Comparison of ENCODE assay signal across 1 cellular context in the genomic region with DNA sequence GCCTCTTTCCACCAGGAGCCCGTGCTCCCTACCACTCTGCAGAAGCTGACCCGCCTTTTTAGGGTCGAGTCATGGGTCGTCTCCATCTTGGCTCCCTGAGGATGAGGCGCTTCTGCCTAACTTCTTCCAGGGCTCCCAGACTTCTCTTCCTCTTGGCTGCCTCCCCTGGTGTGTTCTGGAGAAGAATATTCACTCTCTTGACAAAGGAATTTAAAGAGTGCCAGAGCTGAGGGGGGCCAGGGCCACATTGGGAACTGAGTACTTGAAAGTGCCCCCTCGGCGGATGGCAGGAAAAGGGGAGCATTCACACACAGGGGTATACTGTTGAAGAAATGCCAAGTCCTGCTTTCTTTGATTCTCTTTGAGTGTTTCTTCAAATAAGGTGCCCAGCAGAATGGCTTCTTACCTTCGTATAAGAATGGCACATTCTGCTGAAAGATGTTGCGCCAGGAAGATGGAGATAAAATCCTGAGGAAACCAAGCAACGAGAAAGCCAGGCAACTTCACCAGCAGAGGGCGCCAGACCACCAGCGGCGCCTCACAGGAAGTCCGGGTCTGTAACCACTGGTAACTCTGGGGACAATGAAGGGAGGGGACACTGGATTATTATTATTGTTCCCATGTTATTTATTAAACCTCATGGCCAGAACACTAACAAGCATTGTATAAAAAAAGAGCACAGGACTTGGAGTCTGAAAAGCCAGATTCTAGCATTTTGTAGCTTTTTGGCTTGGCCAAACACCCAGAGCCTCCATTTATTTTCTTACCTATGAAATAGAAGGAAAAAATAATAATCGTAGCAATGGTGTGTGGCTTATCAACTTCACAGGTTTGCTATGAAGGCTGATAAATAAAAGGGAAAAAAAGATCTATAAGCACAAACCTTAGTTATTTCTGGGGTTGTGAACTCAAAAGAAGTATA.
TF ChIP-seq lines count a peak whose summit lies in the region.

No MANE protein-coding gene starts in this region.

TF ChIP-seq in H1, 55 proteins besides CTCF, POLR2A, EP300 and RAD21 (continued from another document):
- TF ChIP-seq CHD7 (IDR thresholded peaks at IDR 0.05; ENCODE audit: insufficient replicate concordance, low read length) (no peak), TAF1 (IDR thresholded peaks at IDR 0.05; ENCODE audit: low read depth, low read length) (no peak), ATF3 (IDR thresholded peaks at IDR 0.05; ENCODE audit: insufficient read depth, low read depth, low read length) (0 out of 2 replicates have a peak, but pooled peaks have one; percentile 36)
- TF ChIP-seq, protein P1, sequence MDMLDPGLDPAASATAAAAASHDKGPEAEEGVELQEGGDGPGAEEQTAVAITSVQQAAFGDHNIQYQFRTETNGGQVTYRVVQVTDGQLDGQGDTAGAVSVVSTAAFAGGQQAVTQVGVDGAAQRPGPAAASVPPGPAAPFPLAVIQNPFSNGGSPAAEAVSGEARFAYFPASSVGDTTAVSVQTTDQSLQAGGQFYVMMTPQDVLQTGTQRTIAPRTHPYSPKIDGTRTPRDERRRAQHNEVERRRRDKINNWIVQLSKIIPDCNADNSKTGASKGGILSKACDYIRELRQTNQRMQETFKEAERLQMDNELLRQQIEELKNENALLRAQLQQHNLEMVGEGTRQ (IDR thresholded peaks at IDR 0.05; ENCODE audit: low read length), result no peak
